20 cellular contexts compared by ENCODE assay signal in genomic region chr15:68595260-68595564, GRCh38. TPM values are rescaled to one million over a fixed set of nuclear protein-coding genes. Genes with fewer than 3 reads are reported as not detected.
DNase-seq lines count a peak whose midpoint lies in the region; ATAC-seq and TF ChIP-seq lines count a peak whose summit lies in the region.
"Had no signal": no experiment of that assay in that cellular context is flagged by ENCODE, and none has a peak within 500 bp of the region (broad histone marks: within the 10 kb centered on the region; RNA-seq: fewer than 3 reads in every experiment).

No MANE protein-coding gene starts in this region.

- H2BK15ac ChIP-seq in neuronal stem cell (ENCODE audit: low read length): no peak overlapping the region

- no peaks in the 10 kb centered on the region for H3K36me3 Mint-ChIP-seq in glutamatergic neuron (ENCODE audit: unreplicated experiment)
- H3K36me3 Mint-ChIP-seq in activated T-helper 1 cell treated with anti-CD3 and anti-CD28 coated beads, Interleukin-12 subunit alpha, Interleukin-12 subunit beta, Interleukin-2, Interleukin-4 antibody, amounts not matched to agents 30 ng/mL and 10 ng/mL and 1 ng/mL, durations not matched to agents 14 hours and 24 hours and 36 hours (ENCODE audit: low read depth): no peaks in the 10 kb centered on the region

- H2BK12ac ChIP-seq in neuronal stem cell (ENCODE audit: low read length): no peak overlapping the region

- TF ChIP-seq CTCF in left ventricle myocardium inferior (IDR thresholded peaks at IDR 0.05; ENCODE audit: borderline replicate concordance): no peak
- TF ChIP-seq CTCF in glutamatergic neuron (IDR thresholded peaks at IDR 0.05; ENCODE audit: partially characterized antibody, unreplicated experiment): no peak

- H3K9me3 ChIP-seq in left ventricle myocardium inferior (replicated peaks): no peaks in the 10 kb centered on the region
- no peaks in the 10 kb centered on the region for H3K9me3 ChIP-seq in neuronal stem cell (replicated peaks in 1 of 2; ENCODE audit: control insufficient read depth in 2 of 2, insufficient read depth in 1 of 2, low read depth in 1 of 2, low read length in 2 of 2)
- H3K9me3 ChIP-seq: SJSA1 had no signal

- H2AK5ac ChIP-seq in neuronal stem cell (ENCODE audit: low read depth, low read length): no peak overlapping the region

- H3K36me3 ChIP-seq in left ventricle myocardium inferior: no peaks in the 10 kb centered on the region
- H3K36me3 ChIP-seq in neuronal stem cell (replicated peaks in 1 of 2; ENCODE audit: control insufficient read depth in 2 of 2, insufficient read depth in 2 of 2, low read length in 2 of 2): no peaks in the 10 kb centered on the region
- H3K36me3 ChIP-seq: SJSA1 had no signal

- H3K23ac ChIP-seq in neuronal stem cell (ENCODE audit: low read depth, low read length, poor library complexity): no peak overlapping the region

- peak overlapping the region; percentile 31 for H3K18ac ChIP-seq in neuronal stem cell (ENCODE audit: low read length)

- H3K79me1 ChIP-seq in neuronal stem cell (ENCODE audit: low read depth, low read length): peaks cover 2% of the 10 kb centered on the region

- no peak overlapping the region for H3K14ac ChIP-seq in neuronal stem cell (ENCODE audit: low read length)

- ATAC-seq in Right ventricle myocardium inferior: no peak

- H3K27me3 Mint-ChIP-seq in glutamatergic neuron (ENCODE audit: unreplicated experiment): peaks cover 7% of the 10 kb centered on the region
- peaks cover 5% of the 10 kb centered on the region for H3K27me3 Mint-ChIP-seq in activated T-helper 1 cell treated with anti-CD3 and anti-CD28 coated beads, Interleukin-12 subunit alpha, Interleukin-12 subunit beta, Interleukin-2, Interleukin-4 antibody, amounts not matched to agents 30 ng/mL and 10 ng/mL and 1 ng/mL, durations not matched to agents 14 hours and 24 hours and 36 hours (ENCODE audit: insufficient read depth)

- peaks cover 55% of the 10 kb centered on the region for H3K4me1 Mint-ChIP-seq in glutamatergic neuron (ENCODE audit: low read depth, unreplicated experiment)
- no peaks in the 10 kb centered on the region for H3K4me1 Mint-ChIP-seq in activated T-helper 1 cell treated with anti-CD3 and anti-CD28 coated beads, Interleukin-12 subunit alpha, Interleukin-12 subunit beta, Interleukin-2, Interleukin-4 antibody, amounts not matched to agents 30 ng/mL and 10 ng/mL and 1 ng/mL, durations not matched to agents 14 hours and 24 hours and 36 hours (ENCODE audit: low read depth)

- DNase-seq in left ventricle myocardium inferior (no peak), Right ventricle myocardium inferior (ENCODE audit: missing footprints) (no peak), glutamatergic neuron (peak; percentile 2), neuronal stem cell (ENCODE audit: low spot score) (no peak), mucosa of gallbladder (ENCODE audit: low spot score) (no peak), NCI-H446 treated with DMSO at 0.1 percent for 48 hours (lab: John Stamatoyannopoulos, UW) (no peak)
- no peak for DNase-seq in activated T-helper 1 cell treated with anti-CD3 and anti-CD28 coated beads, Interleukin-12 subunit alpha, Interleukin-12 subunit beta, Interleukin-2, Interleukin-4 antibody, amounts not matched to agents 30 ng/mL and 10 ng/mL and 1 ng/mL, durations not matched to agents 14 hours and 24 hours and 36 hours (ENCODE audit: low spot score)
- DNase-seq in stimulated activated CD4-positive, alpha-beta T cell treated with anti-CD3 and anti-CD28 coated beads, Interleukin-1b, Interleukin-23, amount 100 ng/mL, for 48 hours: no peak
- DNase-seq: 8988T, EL, GF-D8, H7, Karpas-422, NCI-H1694, NCI-H2171 treated with DMSO at 0.1 percent for 48 hours, NCI-H446, NCI-H526 treated with DMSO at 0.1 percent for 48 hours, OCI-M1 had no signal

- no peak overlapping the region for H2BK5ac ChIP-seq in neuronal stem cell (ENCODE audit: low read length)

- no CpG with 5 or more reads among the region's 3 CpGs for WGBS in neuronal stem cell (ENCODE audit: extremely low coverage in 2 of 2, insufficient read length in 2 of 2, insufficient replicate concordance in 1 of 2), 2 donors

- peak overlapping the region; percentile 74 for H3K27ac ChIP-seq in left ventricle myocardium inferior (replicated peaks)
- H3K27ac ChIP-seq in neuronal stem cell (replicated peaks; ENCODE audit: low read length): no peak overlapping the region
- H3K27ac ChIP-seq: C4-2B, SJSA1 had no signal

- no peak overlapping the region for H3K9ac ChIP-seq in neuronal stem cell (ENCODE audit: low read depth, low read length, poor library complexity)

- no peak overlapping the region for H4K8ac ChIP-seq in neuronal stem cell (ENCODE audit: low read depth, low read length)

- H3K27me3 ChIP-seq in left ventricle myocardium inferior (ENCODE audit: low read depth) (no peaks in the 10 kb centered on the region), neuronal stem cell (ENCODE audit: control insufficient read depth in 3 of 3, insufficient read depth in 3 of 3, low read depth in 1 of 3, low read length in 3 of 3) (no peaks in the 10 kb centered on the region)
- H3K27me3 ChIP-seq: SJSA1 had no signal

- H3K9me3 Mint-ChIP-seq in glutamatergic neuron (ENCODE audit: unreplicated experiment): peaks cover 6% of the 10 kb centered on the region
- H3K9me3 Mint-ChIP-seq in activated T-helper 1 cell treated with anti-CD3 and anti-CD28 coated beads, Interleukin-12 subunit alpha, Interleukin-12 subunit beta, Interleukin-2, Interleukin-4 antibody, amounts not matched to agents 30 ng/mL and 10 ng/mL and 1 ng/mL, durations not matched to agents 14 hours and 24 hours and 36 hours: no peaks in the 10 kb centered on the region

- no peak overlapping the region for H2AFZ ChIP-seq in neuronal stem cell (ENCODE audit: low read length)

- H3K4me1 ChIP-seq in left ventricle myocardium inferior (peaks cover 81% of the 10 kb centered on the region), neuronal stem cell (ENCODE audit: control insufficient read depth in 2 of 2, insufficient read depth in 1 of 2, low read depth in 1 of 2, low read length in 2 of 2) (peaks cover 29 to 39% of the 10 kb centered on the region in 2 donors)

- no peak overlapping the region for H3K4me2 ChIP-seq in neuronal stem cell (ENCODE audit: insufficient read depth, low read length, poor library complexity, severe bottlenecking)

- no peak overlapping the region for H3K27ac Mint-ChIP-seq in glutamatergic neuron (ENCODE audit: unreplicated experiment)
- no peak overlapping the region for H3K27ac Mint-ChIP-seq in activated T-helper 1 cell treated with anti-CD3 and anti-CD28 coated beads, Interleukin-12 subunit alpha, Interleukin-12 subunit beta, Interleukin-2, Interleukin-4 antibody, amounts not matched to agents 30 ng/mL and 10 ng/mL and 1 ng/mL, durations not matched to agents 14 hours and 24 hours and 36 hours

- no peak overlapping the region for H4K91ac ChIP-seq in neuronal stem cell (ENCODE audit: low read depth, low read length, poor library complexity)

- no peak overlapping the region for H3K4me3 Mint-ChIP-seq in glutamatergic neuron (ENCODE audit: unreplicated experiment)
- no peak overlapping the region for H3K4me3 Mint-ChIP-seq in activated T-helper 1 cell treated with anti-CD3 and anti-CD28 coated beads, Interleukin-12 subunit alpha, Interleukin-12 subunit beta, Interleukin-2, Interleukin-4 antibody, amounts not matched to agents 30 ng/mL and 10 ng/mL and 1 ng/mL, durations not matched to agents 14 hours and 24 hours and 36 hours

- intact Hi-C loops in left ventricle myocardium inferior (cut with micrococcal nuclease) (no loop called here), Right ventricle myocardium inferior (cut with DNase I) (no loop called here)
- intact Hi-C loops in activated T-helper 1 cell treated with anti-CD3 and anti-CD28 coated beads, Interleukin-12 subunit alpha, Interleukin-12 subunit beta, Interleukin-2, Interleukin-4 antibody, amounts not matched to agents 30 ng/mL and 10 ng/mL and 1 ng/mL, durations not matched to agents 14 hours and 24 hours and 36 hours (cut with micrococcal nuclease): no loop called here

- H3K4me3 ChIP-seq in left ventricle myocardium inferior (no peak overlapping the region), neuronal stem cell (ENCODE audit: low read length in 2 of 2) (no peak overlapping the region)
- H3K4me3 ChIP-seq: SJSA1 had no signal

- no peak overlapping the region for H2BK120ac ChIP-seq in neuronal stem cell (ENCODE audit: low read depth, low read length)

- no peak overlapping the region for H3K4ac ChIP-seq in neuronal stem cell (ENCODE audit: low read length)

RNA-seq across cellular contexts. Expression of gene CORO2B, which starts 16.4 kb away (rescaled TPM):
- total RNA-seq in left ventricle myocardium inferior (5.0 TPM), Right ventricle myocardium inferior (8.5 TPM), glutamatergic neuron (ENCODE audit: unreplicated experiment) (16.3 TPM), mucosa of gallbladder (2.9 TPM)
- 6.9 TPM for polyA plus RNA-seq in neuronal stem cell (2013, experiment 1 of 2)
- 6.8 TPM for polyA plus RNA-seq in neuronal stem cell (2013, experiment 2 of 2)
- 0.10 TPM in 1 of 2 replicates, not detected in the other for total RNA-seq in activated T-helper 1 cell treated with anti-CD3 and anti-CD28 coated beads, Interleukin-12 subunit alpha, Interleukin-12 subunit beta, Interleukin-2, Interleukin-4 antibody, amounts not matched to agents 30 ng/mL and 10 ng/mL and 1 ng/mL, durations not matched to agents 14 hours and 24 hours and 36 hours
- total RNA-seq: SJSA1 had no signal
